ENCODE assay signal across 9 cellular contexts in genomic region chr10:79072994-79073654, GRCh38. TPM values are rescaled to one million over a fixed set of nuclear protein-coding genes. Genes with fewer than 3 reads are reported as not detected.
DNase-seq lines count a peak whose midpoint lies in the region; ATAC-seq and TF ChIP-seq lines count a peak whose summit lies in the region.
"Had no signal": no experiment of that assay in that cellular context is flagged by ENCODE, and none has a peak within 500 bp of the region (broad histone marks: within the 10 kb centered on the region; RNA-seq: fewer than 3 reads in every experiment).

No MANE protein-coding gene starts in this region.

- peaks cover 48% of the 10 kb centered on the region for H4K20me1 ChIP-seq in neural cell (ENCODE audit: insufficient read depth)

- no peaks in the 10 kb centered on the region for H3F3A ChIP-seq in neural cell (ENCODE audit: insufficient read depth, low read length, poor library complexity, severe bottlenecking)

- H3K4me1 Mint-ChIP-seq in HFFc6 (ENCODE audit: low read depth) = peaks cover 70% of the 10 kb centered on the region

- H3K27ac Mint-ChIP-seq in HFFc6 = peak overlapping the region; percentile 75
- H3K27ac Mint-ChIP-seq: IgD-negative memory B cell had no signal

- H3K4me1 ChIP-seq in endocrine pancreas (ENCODE audit: control insufficient read depth, insufficient read depth, low read length) = no peaks in the 10 kb centered on the region

- H3K36me3 ChIP-seq in endocrine pancreas (ENCODE audit: control insufficient read depth, insufficient read depth, low read length) (no peaks in the 10 kb centered on the region), neural cell (ENCODE audit: insufficient read depth, low read length) (no peaks in the 10 kb centered on the region)

- H3K27ac ChIP-seq in 22Rv1 (no peak overlapping the region), neural cell (ENCODE audit: low read length) (peak overlapping the region; percentile 96)

- ATAC-seq in HG03460 (IDR thresholded peaks at IDR 0.05; ENCODE audit: unreplicated experiment) = no peak
- no peak for ATAC-seq in HG03139 (IDR thresholded peaks at IDR 0.05; ENCODE audit: unreplicated experiment)

- no peaks in the 10 kb centered on the region; the same call in 1 of the 2 replicates for H3K27me3 Mint-ChIP-seq in HFFc6 (ENCODE audit: insufficient read depth)

- H3K9me3 ChIP-seq in endocrine pancreas (ENCODE audit: control insufficient read depth, low read length) = no peaks in the 10 kb centered on the region
- H3K9me3 ChIP-seq in neural cell (ENCODE audit: low read length) = no peaks in the 10 kb centered on the region

- TF ChIP-seq CTCF in 22Rv1 (IDR thresholded peaks at IDR 0.05) = peak; percentile 14; the same call in 1 of the 2 replicates
- TF ChIP-seq CTCF in HFFc6 (IDR thresholded peaks at IDR 0.05) = peak; percentile 24; the same call in 1 of the 2 replicates
- no peak for TF ChIP-seq CTCF in neural cell (IDR thresholded peaks at IDR 0.05; ENCODE audit: poor library complexity, severe bottlenecking)

- H3K9ac ChIP-seq in endocrine pancreas (ENCODE audit: control insufficient read depth, insufficient read depth, low read length) (peak overlapping the region; percentile 48), neural cell (ENCODE audit: low read length) (peak overlapping the region; percentile 96)

- H3K4me2 ChIP-seq in neural cell (ENCODE audit: low read length) = no peak overlapping the region

- TF ChIP-seq RAD21 in neural cell (conservative IDR thresholded peaks at IDR 0.05) = no peak

- no peak for TF ChIP-seq EP300 in neural cell (conservative IDR thresholded peaks at IDR 0.05; ENCODE audit: poor library complexity, severe bottlenecking)

- no peak overlapping the region for H2AFZ ChIP-seq in neural cell (ENCODE audit: low read depth, low read length)

- no peaks in the 10 kb centered on the region for H3K36me3 Mint-ChIP-seq in HFFc6 (ENCODE audit: low read depth)
- H3K36me3 Mint-ChIP-seq: IgD-negative memory B cell had no signal

- no peaks in the 10 kb centered on the region for H3K27me3 ChIP-seq in endocrine pancreas (ENCODE audit: control insufficient read depth, insufficient read depth, low read length)
- no peaks in the 10 kb centered on the region for H3K27me3 ChIP-seq in neural cell (ENCODE audit: insufficient read depth, low read depth, low read length)

- no peaks in the 10 kb centered on the region for H3K9me2 ChIP-seq in neural cell (ENCODE audit: insufficient read depth, low read length)

- peak overlapping the region; percentile 97 for H3K4me3 Mint-ChIP-seq in HFFc6

- peaks cover 83% of the 10 kb centered on the region for H3K79me2 ChIP-seq in neural cell (replicated peaks; ENCODE audit: insufficient read depth, low read length)

- no peaks in the 10 kb centered on the region for H3K9me3 Mint-ChIP-seq in HFFc6
- H3K9me3 Mint-ChIP-seq: IgD-negative memory B cell had no signal

- H3K4me3 ChIP-seq in endocrine pancreas (ENCODE audit: control insufficient read depth, insufficient read depth, low read length) (no peak overlapping the region), neural cell (ENCODE audit: low read length) (peak overlapping the region; percentile 96)

- peak; percentile 25 for DNase-seq in HFFc6
- DNase-seq in NCI-H146 (lab: John Stamatoyannopoulos, UW) = no peak
- no peak for DNase-seq in activated CD4-positive, alpha-beta T cell treated with anti-CD3 and anti-CD28 coated beads, Interleukin-2, amount 50 U/mL, for 48 hours

TF ChIP-seq in neural cell, 6 proteins besides CTCF, POLR2A, EP300 and RAD21:
- no peak for TF ChIP-seq POLR2AphosphoS5 (IDR thresholded peaks at IDR 0.05)
- no peak for TF ChIP-seq REST (IDR thresholded peaks at IDR 0.05; ENCODE audit: borderline replicate concordance)
- TF ChIP-seq TAF1 (IDR thresholded peaks at IDR 0.05; ENCODE audit: low read depth) = no peak
- no peak for TF ChIP-seq EZH2 (IDR thresholded peaks at IDR 0.05; ENCODE audit: borderline replicate concordance, insufficient read depth, low read length, poor library complexity, severe bottlenecking)
- no peak for TF ChIP-seq SMC3 (conservative IDR thresholded peaks at IDR 0.05; ENCODE audit: poor library complexity)
- TF ChIP-seq MXI1 (conservative IDR thresholded peaks at IDR 0.05; ENCODE audit: poor library complexity, severe bottlenecking) = no peak

RNA-seq across cellular contexts. Expression of gene ZMIZ1, which starts 4.4 kb away (rescaled TPM):
- total RNA-seq in HFFc6 (2021; fragmentation: NEBNext Ultra II Directional; extraction: Animal tissue kit (Norgen Biotek cat#: 25700)) = 10 to 100 TPM; 38.6 to 60.3 (median 51.2) TPM
- polyA plus RNA-seq in neural cell = 26.8 and 63.9 TPM in 2 replicates
- 62.6 and 99.6 TPM in 2 replicates for polyA minus RNA-seq in neural cell
